ENCODE assay signal across 10 cellular contexts in the genomic region with DNA sequence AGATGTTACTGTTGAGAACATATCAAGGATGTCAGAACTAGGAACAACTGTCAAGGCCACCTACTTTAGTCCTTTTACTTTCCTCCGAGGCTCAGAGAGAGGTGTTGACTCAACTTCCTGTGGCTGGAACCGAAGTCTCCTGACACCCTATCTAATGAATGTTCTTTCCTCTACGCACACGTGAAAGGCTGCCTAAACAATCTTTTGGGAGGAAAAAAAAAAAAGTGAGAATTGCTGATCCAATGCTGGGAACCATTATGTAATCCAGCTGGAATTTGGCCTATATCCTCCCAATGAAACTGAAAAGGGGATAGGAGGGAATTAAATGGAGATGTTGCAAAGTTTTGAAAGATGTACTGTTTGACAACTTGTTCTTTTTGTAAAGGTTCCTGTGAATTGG. TPM values are rescaled to one million over a fixed set of nuclear protein-coding genes. Genes with fewer than 3 reads are reported as not detected.
DNase-seq lines count a peak whose midpoint lies in the region; ATAC-seq and TF ChIP-seq lines count a peak whose summit lies in the region.
"Had no signal": no experiment of that assay in that cellular context is flagged by ENCODE, and none has a peak within 500 bp of the region (broad histone marks: within the 10 kb centered on the region; RNA-seq: fewer than 3 reads in every experiment).

No MANE protein-coding gene starts in this region.

- DNase-seq in HS-5 (ENCODE audit: low read depth): peak; percentile 49
- DNase-seq in activated CD4-positive, alpha-beta memory T cell treated with anti-CD3 and anti-CD28 coated beads, Interleukin-2, amount 10 ng/mL, durations not matched to agents 7 days and 5 days: peak; percentile 25
- DNase-seq in fibroblast of villous mesenchyme (ENCODE audit: low read depth): peak; percentile 73
- DNase-seq in stimulated activated naive CD8-positive, alpha-beta T cell treated with anti-CD3 and anti-CD28 coated beads, Interleukin-15, Interleukin-2, amounts not matched to agents 100 U/mL and 50 U/mL, for 24 hours: no peak
- DNase-seq in adrenal gland: no peak
- DNase-seq in DMS 273 (lab: John Stamatoyannopoulos, UW; ENCODE audit: unreplicated experiment): no peak
- no peak for DNase-seq in prostate gland (ENCODE audit: low spot score)
- DNase-seq: KBM-7; NK-92 treated with Interleukin-12 subunit alpha and Interleukin-12 subunit beta, amount 100 ng/mL, for 24 hours had no signal

- H3K9me3 ChIP-seq in adrenal gland (replicated peaks in 1 of 3): no peaks in the 10 kb centered on the region
- H3K9me3 ChIP-seq in prostate gland: no peaks in the 10 kb centered on the region

- no peaks in the 10 kb centered on the region for H3K36me3 ChIP-seq in adrenal gland (replicated peaks in 1 of 2)
- no peaks in the 10 kb centered on the region for H3K36me3 ChIP-seq in prostate gland

- no peak overlapping the region for H3K4me3 ChIP-seq in fibroblast of villous mesenchyme (ENCODE audit: low read depth, low read length)
- no peak overlapping the region for H3K4me3 ChIP-seq in adrenal gland
- H3K4me3 ChIP-seq in prostate gland: no peak overlapping the region

- peak overlapping the region; percentile 62 for H3K27ac Mint-ChIP-seq in activated CD4-positive, alpha-beta memory T cell treated with anti-CD3 and anti-CD28 coated beads, Interleukin-2, amount 10 ng/mL, durations not matched to agents 7 days and 5 days

- TF ChIP-seq POLR2A in adrenal gland (IDR thresholded peaks at IDR 0.05) (no peak), prostate gland (IDR thresholded peaks at IDR 0.05) (no peak)

- ATAC-seq in stimulated activated naive CD8-positive, alpha-beta T cell treated with anti-CD3 and anti-CD28 coated beads, Interleukin-15, Interleukin-2, amounts not matched to agents 100 U/mL and 50 U/mL, for 24 hours: peak; percentile 66

- CTCF ChIA-PET in activated CD4-positive, alpha-beta memory T cell treated with anti-CD3 and anti-CD28 coated beads, Interleukin-2, amount 10 ng/mL, durations not matched to agents 7 days and 5 days (lab: Charles Lee): no interaction called here

- no peaks in the 10 kb centered on the region for H3K36me3 Mint-ChIP-seq in activated CD4-positive, alpha-beta memory T cell treated with anti-CD3 and anti-CD28 coated beads, Interleukin-2, amount 10 ng/mL, durations not matched to agents 7 days and 5 days (ENCODE audit: low read depth)

- intact Hi-C loops in adrenal gland (cut with DNase I) (no loop called here), prostate gland (cut with DNase I) (no loop called here)

- no peaks in the 10 kb centered on the region for H3K9me3 Mint-ChIP-seq in activated CD4-positive, alpha-beta memory T cell treated with anti-CD3 and anti-CD28 coated beads, Interleukin-2, amount 10 ng/mL, durations not matched to agents 7 days and 5 days

- POLR2A ChIA-PET in activated CD4-positive, alpha-beta memory T cell treated with anti-CD3 and anti-CD28 coated beads, Interleukin-2, amount 10 ng/mL, durations not matched to agents 7 days and 5 days (lab: Charles Lee): no interaction called here

- peaks cover 22% of the 10 kb centered on the region for H3K4me1 Mint-ChIP-seq in activated CD4-positive, alpha-beta memory T cell treated with anti-CD3 and anti-CD28 coated beads, Interleukin-2, amount 10 ng/mL, durations not matched to agents 7 days and 5 days

- no peaks in the 10 kb centered on the region for H3K27me3 Mint-ChIP-seq in activated CD4-positive, alpha-beta memory T cell treated with anti-CD3 and anti-CD28 coated beads, Interleukin-2, amount 10 ng/mL, durations not matched to agents 7 days and 5 days

- H3K27me3 ChIP-seq in adrenal gland: no peaks in the 10 kb centered on the region
- no peaks in the 10 kb centered on the region for H3K27me3 ChIP-seq in prostate gland (replicated peaks; ENCODE audit: insufficient read depth)

- no peak overlapping the region for H3K4me3 Mint-ChIP-seq in activated CD4-positive, alpha-beta memory T cell treated with anti-CD3 and anti-CD28 coated beads, Interleukin-2, amount 10 ng/mL, durations not matched to agents 7 days and 5 days

- no peak overlapping the region for H3K27ac ChIP-seq in adrenal gland
- H3K27ac ChIP-seq in prostate gland: no peak overlapping the region

- H3K4me1 ChIP-seq in adrenal gland (replicated peaks in 1 of 2): no peaks in the 10 kb centered on the region
- H3K4me1 ChIP-seq in prostate gland (replicated peaks): no peaks in the 10 kb centered on the region

- WGBS in adrenal gland, 4 donors: 0 to 30% (median 24%) methylated on average over 2 to 4 of the region's 4 CpGs
- WGBS in prostate gland: 47% methylated on average over 4 of the region's 4 CpGs

- TF ChIP-seq CTCF in fibroblast of villous mesenchyme (IDR thresholded peaks at IDR 0.05; ENCODE audit: insufficient read depth, low read depth, low read length): no peak
- no peak for TF ChIP-seq CTCF in adrenal gland (IDR thresholded peaks at IDR 0.05)
- no peak for TF ChIP-seq CTCF in prostate gland (IDR thresholded peaks at IDR 0.05)

RNA-seq across cellular contexts. Expression of a gene that starts 8.3 kb away (rescaled TPM):
- total RNA-seq in activated CD4-positive, alpha-beta memory T cell treated with anti-CD3 and anti-CD28 coated beads, Interleukin-2, amount 10 ng/mL, durations not matched to agents 7 days and 5 days: 10 to 100 TPM; 14.5 to 14.8 TPM
- total RNA-seq in fibroblast of villous mesenchyme (14.5 and 19.9 TPM in 2 replicates), adrenal gland (10 to 100 TPM in 2 of 8 donors, 1 to 10 TPM in 6; 5.9 to 11.3 (median 7.9) TPM), prostate gland (10 to 100 TPM in 1 of 2 donors, 1 to 10 TPM in 1; 6.1 to 22.8 TPM)
- polyA plus RNA-seq in adrenal gland: 10 to 100 TPM in 2 of 3 donors, 1 to 10 TPM in 1; 6.7 to 14.9 (median 11.8) TPM

RNA-seq across cellular contexts. Expression of a gene that starts 41.2 kb away (rescaled TPM):
- not detected for total RNA-seq in activated CD4-positive, alpha-beta memory T cell treated with anti-CD3 and anti-CD28 coated beads, Interleukin-2, amount 10 ng/mL, durations not matched to agents 7 days and 5 days
- total RNA-seq in fibroblast of villous mesenchyme (not detected in 2 replicates), adrenal gland (under 1 TPM in 4 of 8 donors, not detected in 4; under 0.01 to 0.11 (median 0.02) TPM), prostate gland (under 1 TPM in 1 of 2 donors, not detected in 1; 0.23 TPM)
- polyA plus RNA-seq in adrenal gland: under 1 TPM; under 0.01 to 0.07 (median 0.02) TPM
- total RNA-seq: myocyte had no signal

Comparison
In these comparisons a context has a peak if more than half of its experiments do, and no peak if none do; other contexts are left out.
1. DNase-seq: peak in HS-5 (single experiment), activated CD4-positive, alpha-beta memory T cell treated with anti-CD3 and anti-CD28 coated beads, Interleukin-2, amount 10 ng/mL, durations not matched to agents 7 days and 5 days (single experiment) and fibroblast of villous mesenchyme (single experiment); none in stimulated activated naive CD8-positive, alpha-beta T cell treated with anti-CD3 and anti-CD28 coated beads, Interleukin-15, Interleukin-2, amounts not matched to agents 100 U/mL and 50 U/mL, for 24 hours (single experiment), adrenal gland (0 of 7), DMS 273 (single experiment) and prostate gland (single experiment).